Comparison of ENCODE assay signal across 14 cellular contexts in genomic region chr1:225699336-225699735, GRCh38. TPM values are rescaled to one million over a fixed set of nuclear protein-coding genes. Genes with fewer than 3 reads are reported as not detected.
DNase-seq lines count a peak whose midpoint lies in the region; TF ChIP-seq lines count a peak whose summit lies in the region.
"Had no signal": no experiment of that assay in that cellular context is flagged by ENCODE, and none has a peak within 500 bp of the region (broad histone marks: within the 10 kb centered on the region; RNA-seq: fewer than 3 reads in every experiment).

No MANE protein-coding gene starts in this region.

- peak overlapping the region; percentile 14; the same call in 1 of the 2 replicates for H3K4me2 ChIP-seq in BLaER1
- peak overlapping the region; percentile 76 for H3K4me2 ChIP-seq in osteoblast (ENCODE audit: insufficient read depth, low read length)

- TF ChIP-seq CTCF in osteoblast (IDR thresholded peaks at IDR 0.05; ENCODE audit: extremely low read depth, low read depth, low read length) (no peak), WERI-Rb-1 (IDR thresholded peaks at IDR 0.05; ENCODE audit: low read depth, low read length) (no peak), dorsolateral prefrontal cortex (IDR thresholded peaks at IDR 0.05 in 54 of 56, conservative IDR thresholded peaks at IDR 0.05 in 2 of 56; ENCODE audit: low read depth in 1 of 56, partially characterized antibody in 56 of 56) (no peak)

- DNase-seq in SJCRH30 (peak; percentile 74 to 86), epithelial cell of prostate (ENCODE audit: low read depth, low spot score) (no peak), osteoblast (ENCODE audit: insufficient read length, low spot score, missing footprints) (no peak), WERI-Rb-1 (no peak), dorsolateral prefrontal cortex (no peak), SHP77 treated with DMSO at 0.1 percent for 48 hours (lab: John Stamatoyannopoulos, UW) (no peak), NCI-H1048 (lab: John Stamatoyannopoulos, UW) (no peak)
- DNase-seq: activated CD8-positive, alpha-beta memory T cell treated with anti-CD3 and anti-CD28 coated beads, Interleukin-2, amount 50 U/mL, for 4 hours; activated naive CD4-positive, alpha-beta T cell treated with anti-CD3 and anti-CD28 coated beads, Interleukin-2, amount 10 ng/mL, durations not matched to agents 7 days and 5 days; HCEC 1CT; head of caudate nucleus; nephron progenitor cell; thyroid gland had no signal

- no peak overlapping the region for H2AFZ ChIP-seq in osteoblast (ENCODE audit: low read length)

- peaks cover 4% of the 10 kb centered on the region for H3K79me2 ChIP-seq in osteoblast (ENCODE audit: insufficient read depth, low read length)

- no peaks in the 10 kb centered on the region for H4K20me1 ChIP-seq in BLaER1
- no peaks in the 10 kb centered on the region for H4K20me1 ChIP-seq in osteoblast (ENCODE audit: insufficient read depth, low read length)

- peaks cover 10% of the 10 kb centered on the region for H3K4me1 ChIP-seq in BLaER1
- H3K4me1 ChIP-seq in SJCRH30 = peaks cover 53% of the 10 kb centered on the region
- peaks cover 34% of the 10 kb centered on the region for H3K4me1 ChIP-seq in osteoblast (ENCODE audit: insufficient read depth, low read length)
- H3K4me1 ChIP-seq: thyroid gland had no signal

- H3K36me3 ChIP-seq in BLaER1 (no peaks in the 10 kb centered on the region), SJCRH30 (no peaks in the 10 kb centered on the region), osteoblast (ENCODE audit: insufficient read depth, low read length) (no peaks in the 10 kb centered on the region), WERI-Rb-1 (no peaks in the 10 kb centered on the region)
- H3K36me3 ChIP-seq: thyroid gland had no signal

- intact Hi-C loops in dorsolateral prefrontal cortex (cut with DNase I) = no loop called here

- H3K9ac ChIP-seq in BLaER1 = no peak overlapping the region

- H3K27me3 ChIP-seq in BLaER1 (no peaks in the 10 kb centered on the region), SJCRH30 (no peaks in the 10 kb centered on the region), osteoblast (ENCODE audit: insufficient read depth, low read length) (no peaks in the 10 kb centered on the region), WERI-Rb-1 (ENCODE audit: insufficient read depth, low read depth, severe bottlenecking) (no peaks in the 10 kb centered on the region), dorsolateral prefrontal cortex (no peaks in the 10 kb centered on the region)
- H3K27me3 ChIP-seq: thyroid gland had no signal

- no peak overlapping the region for H3K27ac ChIP-seq in BLaER1
- peak overlapping the region; percentile 95 for H3K27ac ChIP-seq in SJCRH30
- H3K27ac ChIP-seq in epithelial cell of prostate = peak overlapping the region; percentile 73
- peak overlapping the region; percentile 99 for H3K27ac ChIP-seq in osteoblast (ENCODE audit: low read depth, low read length)
- no peak overlapping the region for H3K27ac ChIP-seq in WERI-Rb-1
- H3K27ac ChIP-seq in dorsolateral prefrontal cortex = no peak overlapping the region
- H3K27ac ChIP-seq: thyroid gland had no signal

- 0 out of 2 replicates have a peak, but pooled peaks cover 9% of the 10 kb centered on the region for H3K9me3 ChIP-seq in BLaER1
- no peaks in the 10 kb centered on the region for H3K9me3 ChIP-seq in SJCRH30 (replicated peaks)
- no peaks in the 10 kb centered on the region for H3K9me3 ChIP-seq in osteoblast (ENCODE audit: low read depth, low read length)
- H3K9me3 ChIP-seq in WERI-Rb-1 (ENCODE audit: severe bottlenecking) = no peaks in the 10 kb centered on the region
- H3K9me3 ChIP-seq: thyroid gland had no signal

- H3K4me3 ChIP-seq in BLaER1 = no peak overlapping the region
- no peak overlapping the region for H3K4me3 ChIP-seq in SJCRH30
- H3K4me3 ChIP-seq in osteoblast (ENCODE audit: insufficient read depth, low read length) = no peak overlapping the region
- H3K4me3 ChIP-seq in WERI-Rb-1 (ENCODE audit: low read depth, low read length) = no peak overlapping the region
- no peak overlapping the region for H3K4me3 ChIP-seq in dorsolateral prefrontal cortex
- H3K4me3 ChIP-seq: thyroid gland had no signal

RNA-seq across cellular contexts. Expression of gene ENAH, which starts 46.4 kb away (rescaled TPM):
- total RNA-seq in SJCRH30 (2014; rRNA removed; shearing (Covaris generic)) = 206 and 246 TPM in 2 replicates
- total RNA-seq in osteoblast = 344 and 453 TPM in 2 replicates
- total RNA-seq in dorsolateral prefrontal cortex = 100 to 1,000 TPM in 9 of 120 experiments, 10 to 100 TPM in 111; 57.3 to 134 (median 81.4) TPM

Comparison
In these comparisons a context has a peak if more than half of its experiments do, and no peak if none do; other contexts are left out.
1. H3K27ac ChIP-seq: peak in SJCRH30 (single experiment), epithelial cell of prostate (single experiment) and osteoblast (single experiment); none in BLaER1 (single experiment), WERI-Rb-1 (single experiment) and dorsolateral prefrontal cortex (0 of 59).
2. DNase-seq: peak in SJCRH30 (2 of 2); none in epithelial cell of prostate (single experiment), osteoblast (single experiment), WERI-Rb-1 (single experiment), dorsolateral prefrontal cortex (0 of 10), SHP77 treated with DMSO at 0.1 percent for 48 hours (single experiment) and NCI-H1048 (single experiment).